In genomic region chr6:16482702-16483314, GRCh38 we compare ENCODE assay signal across 16 cellular contexts.
DNase-seq lines count a peak whose midpoint lies in the region; ATAC-seq and TF ChIP-seq lines count a peak whose summit lies in the region.
"Had no signal": no experiment of that assay in that cellular context is flagged by ENCODE, and none has a peak within 500 bp of the region (broad histone marks: within the 10 kb centered on the region; RNA-seq: fewer than 3 reads in every experiment).

No MANE protein-coding gene starts in this region.

- ATAC-seq in naive thymus-derived CD4-positive, alpha-beta T cell, result no peak
- ATAC-seq: foreskin keratinocyte, HCT116 had no signal

- peak overlapping the region; percentile 64 for H3K4me3 Mint-ChIP-seq in activated CD4-positive, alpha-beta T cell treated with anti-CD3 and anti-CD28 coated beads, Interleukin-2, amount 10 ng/mL, durations not matched to agents 24 days and 14 days
- peak overlapping the region; percentile 69 for H3K4me3 Mint-ChIP-seq in T-helper 2 cell treated with Interferon-gamma antibody and Interleukin-4, amounts not matched to agents 5 μg/mL and 100 μg/mL, for 36 hours
- peak overlapping the region in 9 of 10 donors; percentile 13 to 76 (median 63) for H3K4me3 Mint-ChIP-seq in naive thymus-derived CD4-positive, alpha-beta T cell
- H3K4me3 Mint-ChIP-seq: nephron progenitor cell had no signal

- H3K4me1 ChIP-seq in naive thymus-derived CD4-positive, alpha-beta T cell (ENCODE audit: control insufficient read depth in 2 of 2, insufficient read depth in 2 of 2, low read length in 2 of 2), result peaks cover 33 to 74% of the 10 kb centered on the region in 2 donors
- peaks cover 32% of the 10 kb centered on the region for H3K4me1 ChIP-seq in vagina
- peaks cover 21 to 35% of the 10 kb centered on the region in 2 donors for H3K4me1 ChIP-seq in thyroid gland
- H3K4me1 ChIP-seq: foreskin keratinocyte had no signal

- no peaks in the 10 kb centered on the region for H3K36me3 ChIP-seq in naive thymus-derived CD4-positive, alpha-beta T cell (ENCODE audit: control insufficient read depth in 2 of 3, insufficient read depth in 3 of 3, low read length in 3 of 3)
- H3K36me3 ChIP-seq in vagina (peaks cover 0 to 15% of the 10 kb centered on the region in 2 donors), thyroid gland (no peaks in the 10 kb centered on the region)

- POLR2A ChIA-PET in naive thymus-derived CD4-positive, alpha-beta T cell (lab: Charles Lee), result no interaction called here

- no peaks in the 10 kb centered on the region for H3K9me3 Mint-ChIP-seq in activated CD4-positive, alpha-beta T cell treated with anti-CD3 and anti-CD28 coated beads, Interleukin-2, amount 10 ng/mL, durations not matched to agents 24 days and 14 days
- H3K9me3 Mint-ChIP-seq in T-helper 2 cell treated with Interferon-gamma antibody and Interleukin-4, amounts not matched to agents 5 μg/mL and 100 μg/mL, for 36 hours, result no peaks in the 10 kb centered on the region
- H3K9me3 Mint-ChIP-seq in naive thymus-derived CD4-positive, alpha-beta T cell, result peaks cover 0 to 9% (median 0%) of the 10 kb centered on the region in 11 donors

- H3K4me3 ChIP-seq in GM12875 (ENCODE audit: low read depth, low read length), result no peak overlapping the region
- H3K4me3 ChIP-seq in naive thymus-derived CD4-positive, alpha-beta T cell (ENCODE audit: low read length), result no peak overlapping the region
- H3K4me3 ChIP-seq in vagina, result no peak overlapping the region
- H3K4me3 ChIP-seq in thyroid gland (replicated peaks in 1 of 3), result no peak overlapping the region
- H3K4me3 ChIP-seq: lower lobe of right lung had no signal

- intact Hi-C loops in activated CD4-positive, alpha-beta T cell treated with anti-CD3 and anti-CD28 coated beads, Interleukin-2, amount 10 ng/mL, durations not matched to agents 24 days and 14 days (cut with micrococcal nuclease), result loop anchor here (1.0 to 10.0 kb wide), 10 partner anchors 8 to 348 kb away; no protein-coding TSS in a partner anchor
- intact Hi-C loops in naive thymus-derived CD4-positive, alpha-beta T cell (cut with micrococcal nuclease), result loop anchor here (1.0 to 10.0 kb wide), 11 partner anchors 9 to 1224 kb away; partner anchors contain the start of genes MYLIP (in 1 of the 2) and NUP153 (in 1 of the 2)
- intact Hi-C loops in vagina (cut with DNase I) (no loop called here), thyroid gland (cut with DNase I) (no loop called here)

- H3K4me1 Mint-ChIP-seq in activated CD4-positive, alpha-beta T cell treated with anti-CD3 and anti-CD28 coated beads, Interleukin-2, amount 10 ng/mL, durations not matched to agents 24 days and 14 days, result peaks cover 83% of the 10 kb centered on the region
- peaks cover 76% of the 10 kb centered on the region for H3K4me1 Mint-ChIP-seq in T-helper 2 cell treated with Interferon-gamma antibody and Interleukin-4, amounts not matched to agents 5 μg/mL and 100 μg/mL, for 36 hours (ENCODE audit: low read depth)
- H3K4me1 Mint-ChIP-seq in naive thymus-derived CD4-positive, alpha-beta T cell, result peaks cover 31 to 87% (median 60%) of the 10 kb centered on the region in 7 donors

- no peaks in the 10 kb centered on the region for H3K27me3 Mint-ChIP-seq in activated CD4-positive, alpha-beta T cell treated with anti-CD3 and anti-CD28 coated beads, Interleukin-2, amount 10 ng/mL, durations not matched to agents 24 days and 14 days
- no peaks in the 10 kb centered on the region for H3K27me3 Mint-ChIP-seq in T-helper 2 cell treated with Interferon-gamma antibody and Interleukin-4, amounts not matched to agents 5 μg/mL and 100 μg/mL, for 36 hours (ENCODE audit: low read depth)
- H3K27me3 Mint-ChIP-seq in naive thymus-derived CD4-positive, alpha-beta T cell, result no peaks in the 10 kb centered on the region

- peak overlapping the region; percentile 99 for H3K27ac Mint-ChIP-seq in activated CD4-positive, alpha-beta T cell treated with anti-CD3 and anti-CD28 coated beads, Interleukin-2, amount 10 ng/mL, durations not matched to agents 24 days and 14 days
- H3K27ac Mint-ChIP-seq in T-helper 2 cell treated with Interferon-gamma antibody and Interleukin-4, amounts not matched to agents 5 μg/mL and 100 μg/mL, for 36 hours, result peak overlapping the region; percentile 96
- H3K27ac Mint-ChIP-seq in naive thymus-derived CD4-positive, alpha-beta T cell, result peak overlapping the region; percentile 87 to 96 (median 93)
- H3K27ac Mint-ChIP-seq: nephron progenitor cell had no signal

- 57 to 62% methylated on average over 1 of the region's 1 CpG for WGBS in thyroid gland, 2 donors

- TF ChIP-seq POLR2A in vagina (IDR thresholded peaks at IDR 0.05) (no peak), thyroid gland (IDR thresholded peaks at IDR 0.05) (no peak)

- H3K27me3 ChIP-seq in naive thymus-derived CD4-positive, alpha-beta T cell (ENCODE audit: control insufficient read depth in 2 of 2, insufficient read depth in 2 of 2, low read length in 2 of 2), result no peaks in the 10 kb centered on the region
- no peaks in the 10 kb centered on the region for H3K27me3 ChIP-seq in vagina
- no peaks in the 10 kb centered on the region for H3K27me3 ChIP-seq in thyroid gland
- H3K27me3 ChIP-seq: foreskin keratinocyte had no signal

- TF ChIP-seq CTCF in GM12875 (IDR thresholded peaks at IDR 0.05; ENCODE audit: borderline replicate concordance, insufficient read depth, low read depth, low read length), result 0 out of 2 replicates have a peak, but pooled peaks have one; percentile 4
- TF ChIP-seq CTCF in vagina (IDR thresholded peaks at IDR 0.05), result no peak
- TF ChIP-seq CTCF in thyroid gland (IDR thresholded peaks at IDR 0.05), result no peak

- H3K27ac ChIP-seq in naive thymus-derived CD4-positive, alpha-beta T cell (ENCODE audit: low read depth, low read length), result peak overlapping the region; percentile 75
- H3K27ac ChIP-seq in vagina (no peak overlapping the region), thyroid gland (no peak overlapping the region)
- H3K27ac ChIP-seq: foreskin keratinocyte, lower lobe of right lung had no signal

- CTCF ChIA-PET in naive thymus-derived CD4-positive, alpha-beta T cell (lab: Charles Lee), result no interaction called here

- peaks cover 58% of the 10 kb centered on the region for H3K36me3 Mint-ChIP-seq in activated CD4-positive, alpha-beta T cell treated with anti-CD3 and anti-CD28 coated beads, Interleukin-2, amount 10 ng/mL, durations not matched to agents 24 days and 14 days (ENCODE audit: low read depth)
- peaks cover 55% of the 10 kb centered on the region for H3K36me3 Mint-ChIP-seq in T-helper 2 cell treated with Interferon-gamma antibody and Interleukin-4, amounts not matched to agents 5 μg/mL and 100 μg/mL, for 36 hours (ENCODE audit: low read depth)
- H3K36me3 Mint-ChIP-seq in naive thymus-derived CD4-positive, alpha-beta T cell, result peaks cover 0 to 60% (median 12%) of the 10 kb centered on the region in 5 donors

- no peak for DNase-seq in activated CD4-positive, alpha-beta T cell treated with anti-CD3 and anti-CD28 coated beads, Interleukin-2, amount 10 ng/mL, durations not matched to agents 24 days and 14 days
- no peak for DNase-seq in activated CD4-positive, alpha-beta T cell treated with anti-CD3 and anti-CD28 coated beads, Interleukin-2, amount 50 U/mL, for 48 hours
- no peak for DNase-seq in T-helper 2 cell treated with Interferon-gamma antibody and Interleukin-4, amounts not matched to agents 5 μg/mL and 100 μg/mL, for 36 hours (ENCODE audit: low spot score)
- DNase-seq in naive thymus-derived CD4-positive, alpha-beta T cell, result no peak
- DNase-seq in vagina (ENCODE audit: extremely low spot score in 2 of 2) (no peak), thyroid gland (no peak), DMS153 (lab: John Stamatoyannopoulos, UW) (no peak)
- DNase-seq: activated effector memory CD4-positive, alpha-beta T cell treated with Interleukin-2 at 50 U/mL for 16 hours; foreskin keratinocyte; lower lobe of right lung; NCI-H510A; nephron progenitor cell; stimulated activated CD8-positive, alpha-beta memory T cell treated with anti-CD3 and anti-CD28 coated beads, Interleukin-4, amount 100 ng/mL, for 48 hours; SW 1271 had no signal

- H3K9me3 ChIP-seq in naive thymus-derived CD4-positive, alpha-beta T cell (ENCODE audit: control insufficient read depth in 2 of 3, low read length in 3 of 3), result no peaks in the 10 kb centered on the region
- H3K9me3 ChIP-seq in vagina, result no peaks in the 10 kb centered on the region
- no peaks in the 10 kb centered on the region for H3K9me3 ChIP-seq in thyroid gland
- H3K9me3 ChIP-seq: lower lobe of right lung had no signal

Comparison
In these comparisons a context has a peak if more than half of its experiments do, and no peak if none do; other contexts are left out.
1. intact Hi-C loops: an anchor here in activated CD4-positive, alpha-beta T cell treated with anti-CD3 and anti-CD28 coated beads, Interleukin-2, amount 10 ng/mL, durations not matched to agents 24 days and 14 days (1.0 to 10.0 kb wide) and naive thymus-derived CD4-positive, alpha-beta T cell (1.0 to 10.0 kb wide); none called in vagina and thyroid gland.